24 cellular contexts compared by ENCODE assay signal in genomic region chr5:82222597-82223574, GRCh38. TPM values are rescaled to one million over a fixed set of nuclear protein-coding genes. Genes with fewer than 3 reads are reported as not detected.
A peak's percentile ranks its signal among the peaks of the same experiment; 100 is the strongest.
DNase-seq lines count a peak whose midpoint lies in the region; ATAC-seq and TF ChIP-seq lines count a peak whose summit lies in the region.
"Had no signal": no experiment of that assay in that cellular context is flagged by ENCODE, and none has a peak within 500 bp of the region (broad histone marks: within the 10 kb centered on the region; RNA-seq: fewer than 3 reads in every experiment).

No MANE protein-coding gene starts in this region.

- TF ChIP-seq CTCF in MCF 10A (IDR thresholded peaks at IDR 0.05; ENCODE audit: unreplicated experiment): no peak
- no peak for TF ChIP-seq CTCF in breast epithelium (IDR thresholded peaks at IDR 0.05)

- no peaks in the 10 kb centered on the region for H3K36me3 ChIP-seq in breast epithelium
- H3K36me3 ChIP-seq: BLaER1 treated with 17β-estradiol and CSF1 and Interleukin-3, amounts not matched to agents 10 nM and 100 nM; brain microvascular endothelial cell; Peyer's patch; suprapubic skin had no signal

- H3K4me1 ChIP-seq in breast epithelium: no peaks in the 10 kb centered on the region
- H3K4me1 ChIP-seq: Peyer's patch had no signal

- POLR2A ChIA-PET in MCF 10A (lab: Yijun Ruan, JAX): interaction anchor here (0.6 to 1.0 kb wide), 2 partner anchors 51 to 59 kb away, joined by 3 read pairs; no protein-coding TSS in a partner anchor

- H3K4me3 ChIP-seq in breast epithelium: no peak overlapping the region
- H3K4me3 ChIP-seq: BLaER1 treated with 17β-estradiol and CSF1 and Interleukin-3, amounts not matched to agents 10 nM and 100 nM; dorsolateral prefrontal cortex; hepatocyte; Peyer's patch; suprapubic skin had no signal

- peaks cover 12% of the 10 kb centered on the region for H3K4me1 Mint-ChIP-seq in MCF 10A (ENCODE audit: insufficient read depth, unreplicated experiment)
- peaks cover 3% of the 10 kb centered on the region for H3K4me1 Mint-ChIP-seq in activated naive CD4-positive, alpha-beta T cell treated with anti-CD3 and anti-CD28 coated beads for 36 hours (ENCODE audit: low read depth)

- H3K27me3 Mint-ChIP-seq in MCF 10A (ENCODE audit: insufficient read depth, unreplicated experiment): no peaks in the 10 kb centered on the region
- no peaks in the 10 kb centered on the region for H3K27me3 Mint-ChIP-seq in activated naive CD4-positive, alpha-beta T cell treated with anti-CD3 and anti-CD28 coated beads for 36 hours (ENCODE audit: low read depth)
- H3K27me3 Mint-ChIP-seq: memory B cell had no signal

- H3K27me3 ChIP-seq in breast epithelium: no peaks in the 10 kb centered on the region
- H3K27me3 ChIP-seq: BLaER1 treated with 17β-estradiol and CSF1 and Interleukin-3, amounts not matched to agents 10 nM and 100 nM; brain microvascular endothelial cell; dorsolateral prefrontal cortex; hepatocyte; Peyer's patch; suprapubic skin had no signal

- H3K9me3 Mint-ChIP-seq in MCF 10A (ENCODE audit: unreplicated experiment): no peaks in the 10 kb centered on the region
- no peaks in the 10 kb centered on the region for H3K9me3 Mint-ChIP-seq in activated naive CD4-positive, alpha-beta T cell treated with anti-CD3 and anti-CD28 coated beads for 36 hours
- H3K9me3 Mint-ChIP-seq: memory B cell, natural killer cell had no signal

- TF ChIP-seq POLR2A in breast epithelium (IDR thresholded peaks at IDR 0.05): no peak

- intact Hi-C loops in MCF 10A (cut with micrococcal nuclease) (loop anchor here (10.0 kb wide), 1 partner anchor 918 kb away; the partner anchor contains the start of gene ZCCHC9), breast epithelium (cut with DNase I; ENCODE audit: low total_unique reads) (loop anchor here (10.0 kb wide), 1 partner anchor 1018 kb away; no protein-coding TSS in a partner anchor)
- intact Hi-C loops in activated naive CD4-positive, alpha-beta T cell treated with anti-CD3 and anti-CD28 coated beads for 36 hours (cut with micrococcal nuclease): no loop called here

- H3K4me3 Mint-ChIP-seq in MCF 10A (ENCODE audit: unreplicated experiment): no peak overlapping the region
- H3K4me3 Mint-ChIP-seq in activated naive CD4-positive, alpha-beta T cell treated with anti-CD3 and anti-CD28 coated beads for 36 hours: no peak overlapping the region
- H3K4me3 Mint-ChIP-seq: memory B cell, natural killer cell had no signal

- H3K36me3 Mint-ChIP-seq in MCF 10A (ENCODE audit: insufficient read depth, unreplicated experiment): no peaks in the 10 kb centered on the region
- H3K36me3 Mint-ChIP-seq in activated naive CD4-positive, alpha-beta T cell treated with anti-CD3 and anti-CD28 coated beads for 36 hours (ENCODE audit: low read depth): no peaks in the 10 kb centered on the region
- H3K36me3 Mint-ChIP-seq: natural killer cell had no signal

- CTCF ChIA-PET in MCF 10A (lab: Yijun Ruan, JAX): interaction anchor here (0.5 to 0.6 kb wide), 2 partner anchors 245 to 798 kb away, joined by 3 read pairs; no protein-coding TSS in a partner anchor
- CTCF ChIA-PET in activated naive CD4-positive, alpha-beta T cell treated with anti-CD3 and anti-CD28 coated beads for 36 hours (lab: Charles Lee): interaction anchor here (0.6 kb wide), 1 partner anchor 146 kb away, joined by 3 read pairs; no protein-coding TSS in a partner anchor

- H3K9me3 ChIP-seq in breast epithelium: no peaks in the 10 kb centered on the region
- H3K9me3 ChIP-seq: BLaER1 treated with 17β-estradiol and CSF1 and Interleukin-3, amounts not matched to agents 10 nM and 100 nM; Peyer's patch; suprapubic skin had no signal

- peak overlapping the region; percentile 49 for H3K27ac Mint-ChIP-seq in MCF 10A (ENCODE audit: low read depth, unreplicated experiment)
- H3K27ac Mint-ChIP-seq in activated naive CD4-positive, alpha-beta T cell treated with anti-CD3 and anti-CD28 coated beads for 36 hours: no peak overlapping the region
- H3K27ac Mint-ChIP-seq: memory B cell, natural killer cell had no signal

- no TSS peak for BruUV-seq in MCF 10A (replicated peaks; lab: Mats Ljungman, UMichigan)

- ATAC-seq in HG03108 (IDR thresholded peaks at IDR 0.05; ENCODE audit: unreplicated experiment): no peak

- H3K27ac ChIP-seq in breast epithelium: no peak overlapping the region
- H3K27ac ChIP-seq: BLaER1 treated with 17β-estradiol and CSF1 and Interleukin-3, amounts not matched to agents 10 nM and 100 nM; brain microvascular endothelial cell; dorsolateral prefrontal cortex; hepatocyte; Peyer's patch; suprapubic skin had no signal

- no peak for DNase-seq in MCF 10A (ENCODE audit: unreplicated experiment)
- no peak for DNase-seq in breast epithelium (ENCODE audit: low spot score in 2 of 2)
- DNase-seq in astrocyte of the hippocampus (ENCODE audit: low read depth, low spot score): peak; percentile 62
- peak; percentile 81 for DNase-seq in foreskin melanocyte
- DNase-seq in activated naive CD4-positive, alpha-beta T cell treated with anti-CD3 and anti-CD28 coated beads for 36 hours: no peak
- no peak for DNase-seq in UCSD-AML1 (lab: John Stamatoyannopoulos, UW; ENCODE audit: unreplicated experiment)
- DNase-seq in NCI-H2196 (lab: John Stamatoyannopoulos, UW; ENCODE audit: unreplicated experiment): no peak
- DNase-seq: 8988T; activated CD4-positive, alpha-beta T cell treated with anti-CD3 and anti-CD28 coated beads, Interleukin-2, amount 50 U/mL, for 1 hour; activated naive CD4-positive, alpha-beta T cell treated with Interleukin-2 at 50 U/mL for 16 hours; brain microvascular endothelial cell; DMS 273 treated with DMSO at 0.1 percent for 48 hours; dorsolateral prefrontal cortex; GDM1; natural killer cell; NCI-H1417 treated with DMSO at 0.1 percent for 48 hours; NCI-H2171 treated with DMSO at 0.1 percent for 48 hours; Peyer's patch; small intestine had no signal

RNA-seq across cellular contexts. Expression of gene RPS23, which starts 55.3 kb away (rescaled TPM):
- total RNA-seq in MCF 10A (2022): 2,870 and 3,151 TPM in 2 replicates
- 1,000 to 10,000 TPM; 3,055 to 5,353 (median 4,143) TPM for total RNA-seq in breast epithelium
- total RNA-seq in activated naive CD4-positive, alpha-beta T cell treated with anti-CD3 and anti-CD28 coated beads for 36 hours: 1,000 to 10,000 TPM; 3,081 to 3,109 TPM

Comparison
In these comparisons a context has a peak if more than half of its experiments do, and no peak if none do; other contexts are left out.
1. DNase-seq: peak in astrocyte of the hippocampus (single experiment) and foreskin melanocyte (single experiment); none in MCF 10A (single experiment), breast epithelium (0 of 2), activated naive CD4-positive, alpha-beta T cell treated with anti-CD3 and anti-CD28 coated beads for 36 hours (single experiment), UCSD-AML1 (single experiment) and NCI-H2196 (single experiment).